ENCODE assay signal across 2 cellular contexts in genomic region chr19:5219551-5220304, GRCh38.
TF ChIP-seq lines count a peak whose summit lies in the region.

No MANE protein-coding gene starts in this region.

TF ChIP-seq in SK-N-SH treated with all-trans-retinoic acid at 6 μM for 48 hours, 23 proteins besides CTCF, POLR2A, EP300 and RAD21:
- TF ChIP-seq ZFP3 (CRISPR knock-in tag; IDR thresholded peaks at IDR 0.05) (peak; percentile 98), ZFP30 (CRISPR knock-in tag; IDR thresholded peaks at IDR 0.05) (no peak)
TF ChIP-seq in SK-N-SH treated with all-trans-retinoic acid at 6 μM for 48 hours: peak in this region for 1.

TF ChIP-seq in SK-N-SH, 30 proteins besides CTCF, POLR2A, EP300 and RAD21:
- TF ChIP-seq, protein P1, sequence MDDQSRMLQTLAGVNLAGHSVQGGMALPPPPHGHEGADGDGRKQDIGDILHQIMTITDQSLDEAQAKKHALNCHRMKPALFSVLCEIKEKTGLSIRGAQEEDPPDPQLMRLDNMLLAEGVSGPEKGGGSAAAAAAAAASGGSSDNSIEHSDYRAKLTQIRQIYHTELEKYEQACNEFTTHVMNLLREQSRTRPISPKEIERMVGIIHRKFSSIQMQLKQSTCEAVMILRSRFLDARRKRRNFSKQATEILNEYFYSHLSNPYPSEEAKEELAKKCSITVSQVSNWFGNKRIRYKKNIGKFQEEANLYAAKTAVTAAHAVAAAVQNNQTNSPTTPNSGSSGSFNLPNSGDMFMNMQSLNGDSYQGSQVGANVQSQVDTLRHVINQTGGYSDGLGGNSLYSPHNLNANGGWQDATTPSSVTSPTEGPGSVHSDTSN (IDR thresholded peaks at IDR 0.05), result no peak
- TF ChIP-seq RCOR1 (IDR thresholded peaks at IDR 0.05; ENCODE audit: low read length) (no peak), NFIC (IDR thresholded peaks at IDR 0.05; ENCODE audit: borderline replicate concordance) (no peak), MXI1 (IDR thresholded peaks at IDR 0.05; ENCODE audit: low read depth, low read length) (no peak), FOXJ3 (CRISPR knock-in tag; IDR thresholded peaks at IDR 0.05) (no peak), TAF1 (IDR thresholded peaks at IDR 0.05; ENCODE audit: borderline replicate concordance, low read depth, low read length) (no peak), JUND (IDR thresholded peaks at IDR 0.05) (no peak), TEAD4 (IDR thresholded peaks at IDR 0.05; ENCODE audit: borderline replicate concordance, insufficient read depth) (no peak), RFX5 (IDR thresholded peaks at IDR 0.05; ENCODE audit: low read length) (no peak), CHD2 (IDR thresholded peaks at IDR 0.05; ENCODE audit: low read length, partially characterized antibody) (no peak), POLR2AphosphoS5 (IDR thresholded peaks at IDR 0.05; ENCODE audit: low read depth, low read length) (no peak), TCF12 (IDR thresholded peaks at IDR 0.05) (no peak)
